In genomic region chr10:45411607-45411940, GRCh38 we compare ENCODE assay signal across 19 cellular contexts. TPM values are rescaled to one million over a fixed set of nuclear protein-coding genes. Genes with fewer than 3 reads are reported as not detected.
DNase-seq lines count a peak whose midpoint lies in the region; ATAC-seq and TF ChIP-seq lines count a peak whose summit lies in the region.
"Had no signal": no experiment of that assay in that cellular context is flagged by ENCODE, and none has a peak within 500 bp of the region (broad histone marks: within the 10 kb centered on the region; RNA-seq: fewer than 3 reads in every experiment).

No MANE protein-coding gene starts in this region.

- H3K27me3 ChIP-seq in neuronal stem cell (ENCODE audit: control insufficient read depth in 3 of 3, insufficient read depth in 3 of 3, low read depth in 1 of 3, low read length in 3 of 3) (no peaks in the 10 kb centered on the region), left lung (no peaks in the 10 kb centered on the region)

- H3K4me3 ChIP-seq in neuronal stem cell (ENCODE audit: low read length in 2 of 2) (peak overlapping the region in 1 of 2 donors; percentile 32), left lung (no peak overlapping the region)

- peaks cover 2 to 5% of the 10 kb centered on the region in 2 donors for H3K9me3 ChIP-seq in neuronal stem cell (replicated peaks in 1 of 2; ENCODE audit: control insufficient read depth in 2 of 2, insufficient read depth in 1 of 2, low read depth in 1 of 2, low read length in 2 of 2)
- H3K9me3 ChIP-seq in left lung = no peaks in the 10 kb centered on the region

- H3K4me1 ChIP-seq in neuronal stem cell (ENCODE audit: control insufficient read depth in 2 of 2, insufficient read depth in 1 of 2, low read depth in 1 of 2, low read length in 2 of 2) = peaks cover 0 to 15% of the 10 kb centered on the region in 2 donors
- H3K4me1 ChIP-seq in left lung = peaks cover 0 to 40% of the 10 kb centered on the region in 2 donors

- no peak overlapping the region for H2BK5ac ChIP-seq in neuronal stem cell (ENCODE audit: low read length)

- H3K18ac ChIP-seq in neuronal stem cell (ENCODE audit: low read length) = no peak overlapping the region

- H3K4me2 ChIP-seq in neuronal stem cell (ENCODE audit: insufficient read depth, low read length, poor library complexity, severe bottlenecking) = no peak overlapping the region

- peak overlapping the region; percentile 31 for H3K23ac ChIP-seq in neuronal stem cell (ENCODE audit: low read depth, low read length, poor library complexity)

- H3K9ac ChIP-seq in neuronal stem cell (ENCODE audit: low read depth, low read length, poor library complexity) = no peak overlapping the region

- no peak for ATAC-seq in left lung
- no peak for ATAC-seq in HG02610 (IDR thresholded peaks at IDR 0.05; ENCODE audit: unreplicated experiment)
- ATAC-seq: HCT116 had no signal

- TF ChIP-seq CTCF in left lung (IDR thresholded peaks at IDR 0.05) = no peak

- DNase-seq in NCI-H82 (lab: John Stamatoyannopoulos, UW) = peak; percentile 57
- DNase-seq in NCI-H82 treated with DMSO at 0.1 percent for 48 hours (lab: John Stamatoyannopoulos, UW; ENCODE audit: unreplicated experiment) = no peak
- DNase-seq in cerebellar cortex (ENCODE audit: low spot score) = peak; percentile 44
- no peak for DNase-seq in neuronal stem cell (ENCODE audit: low spot score)
- DNase-seq in left lung = no peak
- DNase-seq in occipital lobe (lab: John Stamatoyannopoulos, UW) = no peak
- DNase-seq: AML-193; Calu3; CD4-positive, alpha-beta memory T cell; COR-L47; DMS53; DMS79 treated with DMSO at 0.1 percent for 48 hours; GOT3; H7 had no signal

- no peak overlapping the region for H3K27ac ChIP-seq in neuronal stem cell (replicated peaks; ENCODE audit: low read length)
- H3K27ac ChIP-seq in left lung = peak overlapping the region in 1 of 2 donors; percentile 42
- H3K27ac ChIP-seq: 22Rv1 had no signal

- H2AK5ac ChIP-seq in neuronal stem cell (ENCODE audit: low read depth, low read length) = no peak overlapping the region

- intact Hi-C loops in left lung (cut with DNase I) = no loop called here

- H3K36me3 ChIP-seq in neuronal stem cell (replicated peaks in 1 of 2; ENCODE audit: control insufficient read depth in 2 of 2, insufficient read depth in 2 of 2, low read length in 2 of 2) = no peaks in the 10 kb centered on the region
- H3K36me3 ChIP-seq in left lung = peaks cover 0 to 27% of the 10 kb centered on the region in 2 donors

- no peak overlapping the region for H2AFZ ChIP-seq in neuronal stem cell (ENCODE audit: low read length)

- no peaks in the 10 kb centered on the region for H3K79me1 ChIP-seq in neuronal stem cell (ENCODE audit: low read depth, low read length)

- no peak overlapping the region for H3K4ac ChIP-seq in neuronal stem cell (ENCODE audit: low read length)

- H4K8ac ChIP-seq in neuronal stem cell (ENCODE audit: low read depth, low read length) = no peak overlapping the region

- H2BK12ac ChIP-seq in neuronal stem cell (ENCODE audit: low read length) = no peak overlapping the region

- H2BK15ac ChIP-seq in neuronal stem cell (ENCODE audit: low read length) = no peak overlapping the region

- no peak overlapping the region for H2BK120ac ChIP-seq in neuronal stem cell (ENCODE audit: low read depth, low read length)

- no peak overlapping the region for H3K14ac ChIP-seq in neuronal stem cell (ENCODE audit: low read length)

- H4K91ac ChIP-seq in neuronal stem cell (ENCODE audit: low read depth, low read length, poor library complexity) = no peak overlapping the region

- no CpG with 5 or more reads among the region's 4 CpGs for WGBS in neuronal stem cell (ENCODE audit: extremely low coverage in 2 of 2, insufficient read length in 2 of 2, insufficient replicate concordance in 1 of 2), 2 donors

RNA-seq across cellular contexts. Expression of gene ALOX5, which starts 37.6 kb away (rescaled TPM):
- polyA plus RNA-seq in neuronal stem cell (2013, experiment 1 of 2) = 0.73 TPM
- polyA plus RNA-seq in neuronal stem cell (2013, experiment 2 of 2) = 0.97 TPM
- total RNA-seq in left lung (100 to 1,000 TPM in 1 of 2 donors, 10 to 100 TPM in 1; 52.3 to 145 TPM), occipital lobe (0.62 TPM)
- polyA plus RNA-seq: AG04450, BJ had no signal

Comparison
In these comparisons a context has a peak if more than half of its experiments do, and no peak if none do; other contexts are left out.
1. DNase-seq: peak in NCI-H82 (single experiment) and cerebellar cortex (single experiment); none in NCI-H82 treated with DMSO at 0.1 percent for 48 hours (single experiment), neuronal stem cell (single experiment), left lung (0 of 2) and occipital lobe (single experiment).
2. RNA of gene ALOX5, which starts 37.6 kb away (total RNA-seq): 52.3 to 145 TPM in left lung; 0.62 TPM in occipital lobe (single experiment); every median in the first group is over 10 times any median in the second.